Comparison of ENCODE assay signal across 21 cellular contexts in genomic region chr20:41224281-41224680, GRCh38.
"Had no signal": no experiment of that assay in that cellular context is flagged by ENCODE, and none has a peak within 500 bp of the region (broad histone marks: within the 10 kb centered on the region; RNA-seq: fewer than 3 reads in every experiment).

No MANE protein-coding gene starts in this region.

- H3K36me3 ChIP-seq: ascending aorta, breast epithelium, gastrocnemius medialis, heart left ventricle, left ventricle myocardium inferior, thoracic aorta, upper lobe of left lung had no signal

- DNase-seq: activated CD4-positive, alpha-beta T cell treated with anti-CD3 and anti-CD28 coated beads, Interleukin-2, amount 10 ng/mL, durations not matched to agents 7 days and 5 days; activated CD8-positive, alpha-beta memory T cell treated with anti-CD3 and anti-CD28 coated beads, Interleukin-2, amount 50 U/mL, for 4 hours; activated naive CD4-positive, alpha-beta T cell treated with anti-CD3 and anti-CD28 coated beads for 36 hours; activated T-cell treated with anti-CD3 and anti-CD28 coated beads, Interleukin-2, amount 50 U/mL, for 4 hours; cerebellar nuclear complex; effector CD8-positive, alpha-beta T cell; gastrocnemius medialis; heart left ventricle; left ventricle myocardium inferior; naive thymus-derived CD8-positive, alpha-beta T cell; stimulated activated CD4-positive, alpha-beta T cell treated with anti-CD3 and anti-CD28 coated beads, Interleukin-4, amount 100 ng/mL, for 1 hour; stimulated activated naive CD8-positive, alpha-beta T cell treated with anti-CD3 and anti-CD28 coated beads, Interleukin-15, amount 100 ng/mL, for 72 hours; upper lobe of left lung had no signal

- H3K9me3 Mint-ChIP-seq: activated CD4-positive, alpha-beta T cell treated with anti-CD3 and anti-CD28 coated beads, Interleukin-2, amount 10 ng/mL, durations not matched to agents 7 days and 5 days; activated naive CD4-positive, alpha-beta T cell treated with anti-CD3 and anti-CD28 coated beads for 36 hours; activated T-cell treated with anti-CD3 and anti-CD28 coated beads, Interleukin-2, amount 50 U/mL, for 4 hours; naive thymus-derived CD8-positive, alpha-beta T cell; stimulated activated naive CD8-positive, alpha-beta T cell treated with anti-CD3 and anti-CD28 coated beads, Interleukin-15, amount 100 ng/mL, for 72 hours had no signal

- ATAC-seq: activated T-cell treated with anti-CD3 and anti-CD28 coated beads, Interleukin-2, amount 50 U/mL, for 4 hours; esophagus mucosa; gastrocnemius medialis; naive thymus-derived CD8-positive, alpha-beta T cell; sciatic nerve; stimulated activated naive CD8-positive, alpha-beta T cell treated with anti-CD3 and anti-CD28 coated beads, Interleukin-15, amount 100 ng/mL, for 72 hours had no signal

- H3K4me1 ChIP-seq: parathyroid adenoma had no signal

- H3K27me3 ChIP-seq: ascending aorta, breast epithelium, gastrocnemius medialis, heart left ventricle, upper lobe of left lung had no signal

- H3K4me3 ChIP-seq: ascending aorta, breast epithelium, gastrocnemius medialis, heart left ventricle, left ventricle myocardium inferior, smooth muscle cell, thoracic aorta, upper lobe of left lung had no signal

- FAIRE-seq: TTC549 had no signal

- H3K9ac ChIP-seq: parathyroid adenoma had no signal

- H3K4me2 ChIP-seq: smooth muscle cell had no signal

- H3K27me3 Mint-ChIP-seq: activated CD4-positive, alpha-beta T cell treated with anti-CD3 and anti-CD28 coated beads, Interleukin-2, amount 10 ng/mL, durations not matched to agents 7 days and 5 days; stimulated activated naive CD8-positive, alpha-beta T cell treated with anti-CD3 and anti-CD28 coated beads, Interleukin-15, amount 100 ng/mL, for 72 hours had no signal

- H2AFZ ChIP-seq: parathyroid adenoma had no signal

- H3K9me3 ChIP-seq: ascending aorta, breast epithelium, gastrocnemius medialis, heart left ventricle, left ventricle myocardium inferior, thoracic aorta, upper lobe of left lung had no signal

- H3K27ac Mint-ChIP-seq: activated CD4-positive, alpha-beta T cell treated with anti-CD3 and anti-CD28 coated beads, Interleukin-2, amount 10 ng/mL, durations not matched to agents 7 days and 5 days; activated naive CD4-positive, alpha-beta T cell treated with anti-CD3 and anti-CD28 coated beads for 36 hours; naive thymus-derived CD8-positive, alpha-beta T cell; stimulated activated naive CD8-positive, alpha-beta T cell treated with anti-CD3 and anti-CD28 coated beads, Interleukin-15, amount 100 ng/mL, for 72 hours had no signal

- H3K4me3 Mint-ChIP-seq: activated CD4-positive, alpha-beta T cell treated with anti-CD3 and anti-CD28 coated beads, Interleukin-2, amount 10 ng/mL, durations not matched to agents 7 days and 5 days; activated naive CD4-positive, alpha-beta T cell treated with anti-CD3 and anti-CD28 coated beads for 36 hours; activated T-cell treated with anti-CD3 and anti-CD28 coated beads, Interleukin-2, amount 50 U/mL, for 4 hours; naive thymus-derived CD8-positive, alpha-beta T cell; stimulated activated naive CD8-positive, alpha-beta T cell treated with anti-CD3 and anti-CD28 coated beads, Interleukin-15, amount 100 ng/mL, for 72 hours had no signal

- H3K27ac ChIP-seq: gastrocnemius medialis, heart left ventricle, left ventricle myocardium inferior, parathyroid adenoma, upper lobe of left lung had no signal
